ENCODE assay signal across 8 cellular contexts in the genomic region with DNA sequence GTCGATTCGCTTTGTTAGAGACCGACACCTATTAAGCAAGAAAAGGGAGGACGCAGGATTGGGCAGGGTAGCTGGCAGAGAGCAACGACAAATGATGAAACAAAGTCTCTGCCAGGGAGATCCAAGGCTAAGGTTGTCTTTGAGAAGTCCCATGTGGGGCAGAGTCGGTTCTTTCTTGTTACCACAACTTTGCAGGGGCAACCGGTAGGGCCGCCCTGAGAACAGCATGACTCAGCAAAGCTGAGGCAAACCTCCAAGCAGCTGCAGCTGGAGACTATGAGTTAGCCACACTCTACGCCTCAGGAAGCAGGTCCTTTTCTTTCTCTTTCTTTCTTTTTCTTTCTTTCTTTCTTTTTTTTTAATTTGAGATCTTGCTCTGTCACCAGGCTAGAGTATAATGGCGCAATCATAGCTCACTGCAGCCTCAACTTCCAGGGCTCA.
DNase-seq lines count a peak whose midpoint lies in the region; ATAC-seq and TF ChIP-seq lines count a peak whose summit lies in the region.

No MANE protein-coding gene starts in this region.

- H3K27ac Mint-ChIP-seq in Caco-2 (ENCODE audit: unreplicated experiment) = no peak overlapping the region

- H3K9me3 Mint-ChIP-seq in Caco-2 (ENCODE audit: unreplicated experiment) = no peaks in the 10 kb centered on the region

- no peaks in the 10 kb centered on the region for H3K36me3 Mint-ChIP-seq in Caco-2 (ENCODE audit: insufficient read depth, unreplicated experiment)

- 32% methylated on average over 10 of the region's 10 CpGs for WGBS in suprapubic skin

- no peaks in the 10 kb centered on the region for H3K79me2 ChIP-seq in KMS-11 (ENCODE audit: insufficient read depth, low read depth)

- H3K4me3 ChIP-seq in KMS-11 (IDR thresholded peaks at IDR 0.05; ENCODE audit: insufficient read depth, low read depth, low read length) (peak overlapping the region; percentile 25), suprapubic skin (no peak overlapping the region), Caco-2 (ENCODE audit: low read depth, low read length) (no peak overlapping the region)

- no peak for TF ChIP-seq EP300 in suprapubic skin (IDR thresholded peaks at IDR 0.05)

- H3K4me3 Mint-ChIP-seq in Caco-2 (ENCODE audit: unreplicated experiment) = no peak overlapping the region

- POLR2A ChIA-PET in Caco-2 (lab: Charles Lee) = no interaction called here

- no peaks in the 10 kb centered on the region for H3K9me3 ChIP-seq in suprapubic skin
- no peaks in the 10 kb centered on the region for H3K9me3 ChIP-seq in Caco-2

- no peaks in the 10 kb centered on the region for H3K36me3 ChIP-seq in KMS-11 (ENCODE audit: insufficient read depth)
- no peaks in the 10 kb centered on the region for H3K36me3 ChIP-seq in suprapubic skin
- H3K36me3 ChIP-seq in Caco-2 (ENCODE audit: control insufficient read depth, insufficient read depth, low read length) = no peaks in the 10 kb centered on the region

- no peaks in the 10 kb centered on the region for H3K27me3 ChIP-seq in KMS-11 (ENCODE audit: insufficient read depth, low read depth)
- H3K27me3 ChIP-seq in suprapubic skin = no peaks in the 10 kb centered on the region
- no peaks in the 10 kb centered on the region for H3K27me3 ChIP-seq in Caco-2 (replicated peaks; ENCODE audit: control insufficient read depth, insufficient read depth, low read length)

- no peak for TF ChIP-seq POLR2A in suprapubic skin (IDR thresholded peaks at IDR 0.05)

- peak overlapping the region; percentile 26; the same call in 1 of the 2 replicates for H3K9ac ChIP-seq in KMS-11

- H3K4me2 ChIP-seq in KMS-11 = peak overlapping the region; percentile 71

- BruUV-seq in Caco-2 (replicated peaks; lab: Mats Ljungman, UMichigan) = no TSS peak

- H3K4me1 ChIP-seq in KMS-11 (ENCODE audit: low read depth, poor library complexity, severe bottlenecking) (peaks cover 38% of the 10 kb centered on the region), suprapubic skin (peaks cover 11% of the 10 kb centered on the region), Caco-2 (no peaks in the 10 kb centered on the region)

- intact Hi-C loops in sciatic nerve (cut with DNase I) = no loop called here
- intact Hi-C loops in Caco-2 (cut with micrococcal nuclease; ENCODE audit: unreplicated experiment) = no loop called here

- H4K20me1 ChIP-seq in KMS-11 (ENCODE audit: insufficient read depth) = no peaks in the 10 kb centered on the region

- no peak for TF ChIP-seq CTCF in KMS-11 (conservative IDR thresholded peaks at IDR 0.05; ENCODE audit: low read depth, low read length)
- TF ChIP-seq CTCF in suprapubic skin (IDR thresholded peaks at IDR 0.05) = no peak
- no peak for TF ChIP-seq CTCF in Caco-2 (IDR thresholded peaks at IDR 0.05; ENCODE audit: insufficient read depth in 1 of 2, low read depth in 1 of 2, low read length in 1 of 2, severe bottlenecking in 1 of 2, unreplicated experiment in 1 of 2)

- H3K27ac ChIP-seq in KMS-11 (peak overlapping the region; percentile 65), suprapubic skin (no peak overlapping the region)

- H2AFZ ChIP-seq in KMS-11 (ENCODE audit: low read depth) = peak overlapping the region; percentile 65; the same call in 1 of the 2 replicates

- ATAC-seq in GM21717 (IDR thresholded peaks at IDR 0.05; ENCODE audit: unreplicated experiment) (peak; percentile 91), sciatic nerve (peak; percentile 95)

- H3K4me1 Mint-ChIP-seq in Caco-2 (ENCODE audit: low read depth, unreplicated experiment) = no peaks in the 10 kb centered on the region

- H3K27me3 Mint-ChIP-seq in Caco-2 (ENCODE audit: insufficient read depth, unreplicated experiment) = no peaks in the 10 kb centered on the region

- CTCF ChIA-PET in Caco-2 (lab: Charles Lee) = interaction anchor here (0.7 kb wide), 1 partner anchor 38 kb away, joined by 3 read pairs; no protein-coding TSS in a partner anchor

- DNase-seq in GM03348 (ENCODE audit: low spot score) = peak; percentile 79
- peak; percentile 55 for DNase-seq in activated CD4-positive, alpha-beta T cell treated with anti-CD3 and anti-CD28 coated beads for 48 hours
- peak; percentile 79 for DNase-seq in fibroblast of gingiva (ENCODE audit: low read depth)
- DNase-seq in sciatic nerve (ENCODE audit: low spot score) = peak; percentile 76
- DNase-seq in suprapubic skin (ENCODE audit: low spot score in 2 of 2) = no peak
- no peak for DNase-seq in Caco-2

Comparison
In these comparisons a context has a peak if more than half of its experiments do, and no peak if none do; other contexts are left out.
1. DNase-seq: peak in GM03348 (single experiment), activated CD4-positive, alpha-beta T cell treated with anti-CD3 and anti-CD28 coated beads for 48 hours (single experiment), fibroblast of gingiva (single experiment) and sciatic nerve (single experiment); none in suprapubic skin (0 of 2) and Caco-2 (0 of 2).